Comparison of ENCODE assay signal across 27 cellular contexts in the genomic region with DNA sequence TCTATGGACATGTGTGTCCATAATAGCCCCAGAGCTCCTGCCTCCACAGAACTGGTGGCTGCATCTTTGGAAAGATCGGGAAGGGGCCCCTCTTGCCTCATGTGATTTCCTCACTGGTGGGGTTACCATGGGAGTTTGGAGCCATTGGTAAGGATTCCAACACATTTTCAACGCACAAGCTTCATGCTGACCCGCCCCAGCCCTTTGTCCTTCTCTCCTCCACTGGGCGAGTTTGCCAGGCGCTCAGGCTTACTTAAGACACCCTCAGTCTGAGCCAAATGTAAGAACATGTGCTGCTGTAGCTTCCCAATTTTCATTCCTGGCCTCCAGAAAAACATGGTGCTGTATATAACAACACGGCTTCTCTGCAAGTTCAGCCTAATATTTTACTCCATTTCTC.
DNase-seq lines count a peak whose midpoint lies in the region; ATAC-seq and TF ChIP-seq lines count a peak whose summit lies in the region.
"Had no signal": no experiment of that assay in that cellular context is flagged by ENCODE, and none has a peak within 500 bp of the region (broad histone marks: within the 10 kb centered on the region; RNA-seq: fewer than 3 reads in every experiment).

No MANE protein-coding gene starts in this region.

- DNase-seq in left ventricle myocardium superior (no peak), trophoblast cell (no peak), upper lobe of left lung (no peak), GM19238 (ENCODE audit: insufficient read length, low spot score) (no peak), colonic mucosa (no peak), Caco-2 (no peak)
- DNase-seq: activated CD4-positive, alpha-beta T cell treated with anti-CD3 and anti-CD28 coated beads for 36 hours; activated CD8-positive, alpha-beta memory T cell treated with anti-CD3 and anti-CD28 coated beads for 24 hours; activated gamma-delta T cell treated with Interleukin-2 at 50 U/mL for 16 hours; activated naive CD8-positive, alpha-beta T cell treated with anti-CD3 and anti-CD28 coated beads, Interleukin-2, amount 50 U/mL, for 24 hours; activated T-cell treated with anti-CD3 and anti-CD28 coated beads, Interleukin-2, amount 50 U/mL, for 1 hour; COR-L47; DMS79; effector memory CD4-positive, alpha-beta T cell; erythroblast; GDM1; MG63; naive B cell; NCI-H1417; NCI-H446; stimulated activated CD4-positive, alpha-beta T cell treated with anti-CD3 and anti-CD28 coated beads, Interleukin-12 subunit alpha, Interleukin-12 subunit beta, amount 100 ng/mL, for 4 hours; stimulated activated CD4-positive, alpha-beta T cell treated with anti-CD3 and anti-CD28 coated beads, Interleukin-4, amount 100 ng/mL, for 1 hour had no signal

- no peak overlapping the region for H3K4me2 ChIP-seq in trophoblast cell (ENCODE audit: low read length)

- H4K8ac ChIP-seq in trophoblast cell (ENCODE audit: low read depth, low read length), result no peak overlapping the region

- peaks cover 26% of the 10 kb centered on the region for H3K4me1 Mint-ChIP-seq in Caco-2 (ENCODE audit: low read depth, unreplicated experiment)
- H3K4me1 Mint-ChIP-seq: activated CD4-positive, alpha-beta T cell treated with anti-CD3 and anti-CD28 coated beads for 36 hours; activated naive CD8-positive, alpha-beta T cell treated with anti-CD3 and anti-CD28 coated beads, Interleukin-2, amount 50 U/mL, for 24 hours had no signal

- POLR2A ChIA-PET in Caco-2 (lab: Charles Lee), result no interaction called here

- peaks cover 9% of the 10 kb centered on the region for H3K36me3 ChIP-seq in ectodermal cell (ENCODE audit: control insufficient read depth, insufficient read depth, low read length)
- peaks cover 8 to 14% of the 10 kb centered on the region in 2 experiments for H3K36me3 ChIP-seq in trophoblast cell (ENCODE audit: control insufficient read depth in 1 of 2, insufficient read depth in 2 of 2, low read length in 2 of 2)
- peaks cover 0 to under 1% (median 0%) of the 10 kb centered on the region in 4 donors for H3K36me3 ChIP-seq in upper lobe of left lung
- no peaks in the 10 kb centered on the region for H3K36me3 ChIP-seq in colonic mucosa
- no peaks in the 10 kb centered on the region for H3K36me3 ChIP-seq in Caco-2 (ENCODE audit: control insufficient read depth, insufficient read depth, low read length)
- H3K36me3 ChIP-seq: MG63 had no signal

- H3K9ac ChIP-seq in trophoblast cell (ENCODE audit: low read length) (no peak overlapping the region), colonic mucosa (ENCODE audit: low read depth in 2 of 2, low read length in 2 of 2) (no peak overlapping the region)

- H3K27me3 ChIP-seq in ectodermal cell (ENCODE audit: control insufficient read depth, insufficient read depth, low read length, poor library complexity, severe bottlenecking) (no peaks in the 10 kb centered on the region), trophoblast cell (ENCODE audit: insufficient read depth, low read length) (no peaks in the 10 kb centered on the region), upper lobe of left lung (no peaks in the 10 kb centered on the region), colonic mucosa (no peaks in the 10 kb centered on the region), Caco-2 (replicated peaks; ENCODE audit: control insufficient read depth, insufficient read depth, low read length) (no peaks in the 10 kb centered on the region)
- H3K27me3 ChIP-seq: BLaER1 treated with 17β-estradiol and CSF1 and Interleukin-3, amounts not matched to agents 10 nM and 100 nM; body of pancreas; foreskin keratinocyte; MG63 had no signal

- TF ChIP-seq POLR2A in upper lobe of left lung (IDR thresholded peaks at IDR 0.05) (no peak), GM18505 (IDR thresholded peaks at IDR 0.05; ENCODE audit: borderline replicate concordance, extremely low read depth, insufficient read depth, insufficient read length) (no peak)

- no peaks in the 10 kb centered on the region for H3K27me3 Mint-ChIP-seq in Caco-2 (ENCODE audit: insufficient read depth, unreplicated experiment)
- H3K27me3 Mint-ChIP-seq: activated CD4-positive, alpha-beta T cell treated with anti-CD3 and anti-CD28 coated beads for 36 hours; activated naive CD8-positive, alpha-beta T cell treated with anti-CD3 and anti-CD28 coated beads, Interleukin-2, amount 50 U/mL, for 24 hours had no signal

- no TSS peak for BruUV-seq in Caco-2 (replicated peaks; lab: Mats Ljungman, UMichigan)

- no peaks in the 10 kb centered on the region for H3K79me2 ChIP-seq in trophoblast cell (ENCODE audit: control insufficient read depth, insufficient read depth, low read length, poor library complexity)

- H3K14ac ChIP-seq in trophoblast cell (ENCODE audit: low read length), result no peak overlapping the region

- H3K4me3 ChIP-seq in ectodermal cell (ENCODE audit: insufficient read depth, low read depth, low read length), result no peak overlapping the region
- H3K4me3 ChIP-seq in trophoblast cell (ENCODE audit: low read depth, low read length), result no peak overlapping the region
- H3K4me3 ChIP-seq in upper lobe of left lung, result no peak overlapping the region
- no peak overlapping the region for H3K4me3 ChIP-seq in colonic mucosa
- no peak overlapping the region for H3K4me3 ChIP-seq in Caco-2 (ENCODE audit: low read depth, low read length)
- H3K4me3 ChIP-seq: BLaER1 treated with 17β-estradiol and CSF1 and Interleukin-3, amounts not matched to agents 10 nM and 100 nM; body of pancreas; MG63 had no signal

- no peak overlapping the region for H3K23ac ChIP-seq in trophoblast cell (ENCODE audit: low read length)

- no peak overlapping the region for H4K12ac ChIP-seq in trophoblast cell (ENCODE audit: low read depth, low read length)

- no peaks in the 10 kb centered on the region for H3K9me3 ChIP-seq in ectodermal cell (ENCODE audit: control insufficient read depth, low read length)
- H3K9me3 ChIP-seq in trophoblast cell (ENCODE audit: insufficient read depth, low read depth, low read length), result peaks cover 4% of the 10 kb centered on the region
- no peaks in the 10 kb centered on the region for H3K9me3 ChIP-seq in upper lobe of left lung
- no peaks in the 10 kb centered on the region for H3K9me3 ChIP-seq in colonic mucosa
- H3K9me3 ChIP-seq in Caco-2, result no peaks in the 10 kb centered on the region
- H3K9me3 ChIP-seq: body of pancreas, MG63 had no signal

- H2AK5ac ChIP-seq in trophoblast cell (ENCODE audit: low read length), result no peak overlapping the region

- no peak overlapping the region for H4K91ac ChIP-seq in trophoblast cell (ENCODE audit: low read depth, low read length)

- H3K18ac ChIP-seq in trophoblast cell (ENCODE audit: low read length), result peak overlapping the region; percentile 18

- CTCF ChIA-PET in Caco-2 (lab: Charles Lee), result no interaction called here

- intact Hi-C loops in left ventricle myocardium superior (cut with micrococcal nuclease) (no loop called here), colonic mucosa (cut with DNase I) (no loop called here), Caco-2 (cut with micrococcal nuclease; ENCODE audit: unreplicated experiment) (no loop called here)

- no peak overlapping the region for H2AFZ ChIP-seq in trophoblast cell (ENCODE audit: insufficient read depth, low read length, poor library complexity)

- 92 to 94% methylated on average over 6 of the region's 6 CpGs for WGBS in ectodermal cell, 2 experiments
- no CpG with 5 or more reads among the region's 6 CpGs for WGBS in trophoblast cell (ENCODE audit: extremely low coverage, insufficient coverage, insufficient read length)
- 77 to 79% methylated on average over 6 of the region's 6 CpGs for WGBS in upper lobe of left lung, 2 donors

- ATAC-seq in left ventricle myocardium superior (peak; percentile 24), upper lobe of left lung (ENCODE audit: low FRiP score in 2 of 2) (peak in 1 of 2 donors; percentile 16), GM18505 (IDR thresholded peaks at IDR 0.05; ENCODE audit: unreplicated experiment) (no peak)
- ATAC-seq: activated CD4-positive, alpha-beta T cell treated with anti-CD3 and anti-CD28 coated beads for 36 hours; activated naive CD8-positive, alpha-beta T cell treated with anti-CD3 and anti-CD28 coated beads, Interleukin-2, amount 50 U/mL, for 24 hours; body of pancreas; foreskin keratinocyte had no signal

- H2BK5ac ChIP-seq in trophoblast cell (ENCODE audit: low read depth, low read length, poor library complexity), result no peak overlapping the region

- H3K79me1 ChIP-seq in trophoblast cell (ENCODE audit: low read length), result peaks cover 18% of the 10 kb centered on the region

- H3K27ac Mint-ChIP-seq in Caco-2 (ENCODE audit: unreplicated experiment), result no peak overlapping the region
- H3K27ac Mint-ChIP-seq: activated CD4-positive, alpha-beta T cell treated with anti-CD3 and anti-CD28 coated beads for 36 hours; activated naive CD8-positive, alpha-beta T cell treated with anti-CD3 and anti-CD28 coated beads, Interleukin-2, amount 50 U/mL, for 24 hours; naive B cell had no signal

- no peak for TF ChIP-seq EP300 in upper lobe of left lung (IDR thresholded peaks at IDR 0.05)

- H3K36me3 Mint-ChIP-seq in Caco-2 (ENCODE audit: insufficient read depth, unreplicated experiment), result peaks cover 37% of the 10 kb centered on the region

- TF ChIP-seq CTCF in upper lobe of left lung (IDR thresholded peaks at IDR 0.05) (no peak), colonic mucosa (IDR thresholded peaks at IDR 0.05) (no peak), Caco-2 (IDR thresholded peaks at IDR 0.05; ENCODE audit: insufficient read depth in 1 of 2, low read depth in 1 of 2, low read length in 1 of 2, severe bottlenecking in 1 of 2, unreplicated experiment in 1 of 2) (no peak)

- H2BK120ac ChIP-seq in trophoblast cell (ENCODE audit: insufficient read depth, low read length, poor library complexity), result peak overlapping the region; percentile 4

- no peaks in the 10 kb centered on the region for H3K9me3 Mint-ChIP-seq in Caco-2 (ENCODE audit: unreplicated experiment)

- H3K27ac ChIP-seq in ectodermal cell (ENCODE audit: insufficient read depth, low read depth, low read length, poor library complexity, severe bottlenecking), result peak overlapping the region; percentile 67
- no peak overlapping the region for H3K27ac ChIP-seq in trophoblast cell (ENCODE audit: low read depth, low read length)
- H3K27ac ChIP-seq in upper lobe of left lung, result peak overlapping the region in 3 of 4 donors; percentile 13 to 76 (median 52)
- H3K27ac ChIP-seq in colonic mucosa, result no peak overlapping the region
- H3K27ac ChIP-seq: foreskin keratinocyte had no signal

- no peak overlapping the region for H3K4me3 Mint-ChIP-seq in Caco-2 (ENCODE audit: unreplicated experiment)
- H3K4me3 Mint-ChIP-seq: activated CD4-positive, alpha-beta T cell treated with anti-CD3 and anti-CD28 coated beads for 36 hours; activated naive CD8-positive, alpha-beta T cell treated with anti-CD3 and anti-CD28 coated beads, Interleukin-2, amount 50 U/mL, for 24 hours; naive B cell had no signal

- no peak overlapping the region for H3K4ac ChIP-seq in trophoblast cell (ENCODE audit: low read depth, low read length)

- H3K4me1 ChIP-seq in ectodermal cell (ENCODE audit: control insufficient read depth, insufficient read depth, low read length) (peaks cover 14% of the 10 kb centered on the region), trophoblast cell (ENCODE audit: control insufficient read depth in 1 of 2, insufficient read depth in 2 of 2, low read length in 2 of 2) (peaks cover 26 to 38% of the 10 kb centered on the region in 2 experiments), upper lobe of left lung (peaks cover 0 to 8% (median 2%) of the 10 kb centered on the region in 4 donors), colonic mucosa (no peaks in the 10 kb centered on the region), Caco-2 (peaks cover 12% of the 10 kb centered on the region)
- H3K4me1 ChIP-seq: foreskin keratinocyte had no signal

- no peak overlapping the region for H2BK12ac ChIP-seq in trophoblast cell (ENCODE audit: low read length)

Comparison
In these comparisons a context has a peak if more than half of its experiments do, and no peak if none do; other contexts are left out.
1. H3K27ac ChIP-seq: peak in ectodermal cell (single experiment) and upper lobe of left lung (3 of 4); none in trophoblast cell (single experiment) and colonic mucosa (single experiment).